14 cellular contexts compared by ENCODE assay signal in genomic region chr7:1049006-1049741, GRCh38. TPM values are rescaled to one million over a fixed set of nuclear protein-coding genes. Genes with fewer than 3 reads are reported as not detected.
DNase-seq lines count a peak whose midpoint lies in the region; ATAC-seq and TF ChIP-seq lines count a peak whose summit lies in the region.
"Had no signal": no experiment of that assay in that cellular context is flagged by ENCODE, and none has a peak within 500 bp of the region (broad histone marks: within the 10 kb centered on the region; RNA-seq: fewer than 3 reads in every experiment).

No MANE protein-coding gene starts in this region.

- H3K9me3 ChIP-seq in subcutaneous abdominal adipose tissue (ENCODE audit: control insufficient read depth in 5 of 5, low read length in 5 of 5) = no peaks in the 10 kb centered on the region
- H3K9me3 ChIP-seq in GM23248 (ENCODE audit: low read depth) = no peaks in the 10 kb centered on the region
- H3K9me3 ChIP-seq: A549, SJSA1, thoracic aorta had no signal

- in situ Hi-C loops in GM23248 (cut with MboI) = no loop called here
- in situ Hi-C loops in GM13976 (cut with MboI; ENCODE audit: low sequenced_read_pairs, unreplicated experiment) = no loop called here

- H2AFZ ChIP-seq in GM23248 = no peak overlapping the region

- H3K4me2 ChIP-seq in GM23248 (ENCODE audit: unreplicated experiment) = no peak overlapping the region
- H3K4me2 ChIP-seq: A549 had no signal

- peak; percentile 31 for DNase-seq in activated CD4-positive, alpha-beta T cell treated with anti-CD3 and anti-CD28 coated beads for 48 hours
- DNase-seq in activated CD4-positive, alpha-beta T cell treated with anti-CD3 and anti-CD28 coated beads for 4 hours = no peak
- DNase-seq in left cardiac atrium (peak; percentile 36), GM23248 (no peak), globus pallidus (ENCODE audit: low spot score) (no peak), GM13976 (ENCODE audit: low spot score) (no peak)
- DNase-seq: COR-L47, H9 had no signal

- no peak for ATAC-seq in left cardiac atrium
- ATAC-seq: A549, WTC11 had no signal

- intact Hi-C loops in left cardiac atrium (cut with DNase I) = no loop called here

- H3K4me3 ChIP-seq in subcutaneous abdominal adipose tissue (ENCODE audit: low read depth in 1 of 5, low read length in 5 of 5) = peak overlapping the region; percentile 4 to 38 (median 32)
- no peak overlapping the region for H3K4me3 ChIP-seq in GM23248
- H3K4me3 ChIP-seq: A549, SJSA1, thoracic aorta had no signal

- H3K27me3 ChIP-seq in subcutaneous abdominal adipose tissue (ENCODE audit: control insufficient read depth in 5 of 5, insufficient read depth in 4 of 5, low read length in 5 of 5) (no peaks in the 10 kb centered on the region), GM23248 (replicated peaks; ENCODE audit: insufficient read depth) (no peaks in the 10 kb centered on the region)
- H3K27me3 ChIP-seq: SJSA1 had no signal

- no peak for TF ChIP-seq CTCF in VCaP (conservative IDR thresholded peaks at IDR 0.05)
- no peak for TF ChIP-seq CTCF in GM13976 (IDR thresholded peaks at IDR 0.05; ENCODE audit: borderline replicate concordance, control extremely low read depth, extremely low read depth, insufficient read depth, missing control alignments)

- no peaks in the 10 kb centered on the region for H4K20me1 ChIP-seq in GM23248 (ENCODE audit: insufficient read depth)

- H3K9ac ChIP-seq in subcutaneous abdominal adipose tissue (ENCODE audit: low read length in 5 of 5) = peak overlapping the region in 2 of 5 donors; percentile 54 to 58
- no peak overlapping the region for H3K9ac ChIP-seq in GM23248

- no peaks in the 10 kb centered on the region for H3K9me2 ChIP-seq in GM23248 (ENCODE audit: insufficient read depth)

- H3F3A ChIP-seq in GM23248 (ENCODE audit: insufficient read depth) = peaks cover 8% of the 10 kb centered on the region; the same call in 1 of the 2 replicates

- H3K4me1 ChIP-seq in subcutaneous abdominal adipose tissue (ENCODE audit: control insufficient read depth in 5 of 5, insufficient read depth in 5 of 5, low read length in 5 of 5) (peaks cover 35 to 97% (median 93%) of the 10 kb centered on the region in 5 donors), GM23248 (ENCODE audit: insufficient read depth) (no peaks in the 10 kb centered on the region)

- H3K27ac ChIP-seq in VCaP = peak overlapping the region; percentile 96
- peak overlapping the region; percentile 79 for H3K27ac ChIP-seq in subcutaneous abdominal adipose tissue (ENCODE audit: low read depth, low read length)
- no peak overlapping the region for H3K27ac ChIP-seq in GM23248
- H3K27ac ChIP-seq: A549, SJSA1, thoracic aorta had no signal

- 94 to 96% methylated on average over 23 of the region's 23 CpGs for WGBS in GM23248 (ENCODE audit: low coverage in 1 of 2, low lambda C conversion rate in 2 of 2, missing lambda C conversion rate in 2 of 2), 2 experiments

- H3K79me2 ChIP-seq in GM23248 (ENCODE audit: insufficient read depth) = peaks cover 10% of the 10 kb centered on the region; the same call in 1 of the 2 replicates

- no peaks in the 10 kb centered on the region for H3K36me3 ChIP-seq in subcutaneous abdominal adipose tissue (ENCODE audit: control insufficient read depth in 5 of 5, insufficient read depth in 5 of 5, low read length in 5 of 5)
- H3K36me3 ChIP-seq in GM23248 (ENCODE audit: low read depth) = no peaks in the 10 kb centered on the region
- H3K36me3 ChIP-seq: thoracic aorta had no signal

RNA-seq across cellular contexts. Expression of gene GPR146, which starts 4.8 kb away (rescaled TPM):
- 10 to 100 TPM in 1 of 2 donors, 1 to 10 TPM in 1; 9.0 to 17.7 TPM for total RNA-seq in left cardiac atrium
- 9.7 and 10.2 TPM in 2 replicates for total RNA-seq in GM23248 (2014; rRNA removed; shearing (Covaris generic))
- polyA plus RNA-seq in GM23248 (2016; fragmentation: Nextera tagmentation; extraction: Ambion mirVana) = 4.3 and 5.1 TPM in 2 replicates

RNA-seq across cellular contexts. Expression of gene GPER1, which starts 38.7 kb away (rescaled TPM):
- total RNA-seq in left cardiac atrium = 1 to 10 TPM; 4.6 to 7.6 TPM
- total RNA-seq in GM23248 (2014; rRNA removed; shearing (Covaris generic)) = 3.4 and 6.7 TPM in 2 replicates
- 5.6 and 6.7 TPM in 2 replicates for polyA plus RNA-seq in GM23248 (2016; fragmentation: Nextera tagmentation; extraction: Ambion mirVana)
- total RNA-seq: H9, SJSA1 had no signal

Comparison
In these comparisons a context has a peak if more than half of its experiments do, and no peak if none do; other contexts are left out.
1. DNase-seq: peak in activated CD4-positive, alpha-beta T cell treated with anti-CD3 and anti-CD28 coated beads for 48 hours (single experiment) and left cardiac atrium (single experiment); none in activated CD4-positive, alpha-beta T cell treated with anti-CD3 and anti-CD28 coated beads for 4 hours (0 of 2), GM23248 (single experiment), globus pallidus (single experiment) and GM13976 (single experiment).